8 cellular contexts compared by ENCODE assay signal in genomic region chr11:120326228-120326627, GRCh38. TPM values are rescaled to one million over a fixed set of nuclear protein-coding genes. Genes with fewer than 3 reads are reported as not detected.
DNase-seq lines count a peak whose midpoint lies in the region; ATAC-seq, FAIRE-seq and TF ChIP-seq lines count a peak whose summit lies in the region.

No MANE protein-coding gene starts in this region.

- no peak overlapping the region for H3K56ac ChIP-seq in H1 (replicated peaks; ENCODE audit: insufficient read length, low read depth, low read length)

- DNase-seq in BE2C (no peak), OCI-M1 (lab: John Stamatoyannopoulos, UW) (peak; percentile 65), H1 (ENCODE audit: low read depth in 1 of 2, low spot score in 2 of 2) (no peak), H7 (no peak), NCI-H2196 (lab: John Stamatoyannopoulos, UW; ENCODE audit: unreplicated experiment) (no peak)
- no peak for DNase-seq in natural killer cell treated with Interleukin-12 subunit alpha and Interleukin-12 subunit beta and Interleukin-15 and Interleukin-18, amount 100 ng/mL, for 72 hours (ENCODE audit: low spot score)
- no peak for DNase-seq in central memory CD4-positive, alpha-beta T cell

- WGBS in H1 (ENCODE audit: extremely low coverage in 1 of 2, insufficient coverage in 1 of 2, insufficient read length in 1 of 2, insufficient replicate concordance in 2 of 2, low coverage in 1 of 2, low lambda C conversion rate in 2 of 2, missing lambda C conversion rate in 1 of 2), 2 experiments, result 83% methylated on average over 3 of the region's 3 CpGs; no CpG with 5 or more reads in 1 of the 2 experiments

- peaks cover 2% of the 10 kb centered on the region; the same call in 1 of the 2 replicates for H3K79me1 ChIP-seq in H1 (ENCODE audit: low read depth, low read length)

- H4K8ac ChIP-seq in H1 (ENCODE audit: extremely low read depth, insufficient read depth, low read length), result no peak overlapping the region

- H3K36me3 ChIP-seq in BE2C (peaks cover 12% of the 10 kb centered on the region; the same call in 1 of the 2 replicates), H1 (ENCODE audit: control insufficient read depth in 2 of 4, insufficient read depth in 4 of 4, low read length in 3 of 4) (peaks cover 0 to 10% (median 3%) of the 10 kb centered on the region in 4 experiments; a peak in 4 of 8 replicates), H7 (replicated peaks; ENCODE audit: control insufficient read depth, insufficient read depth, low read length) (peaks cover 10% of the 10 kb centered on the region)

- H4K5ac ChIP-seq in H1 (ENCODE audit: insufficient read length, low read depth, low read length), result no peak overlapping the region

- no peak overlapping the region for H3K23ac ChIP-seq in H1 (ENCODE audit: insufficient read length)

- no peak for TF ChIP-seq POLR2A in H1 (IDR thresholded peaks at IDR 0.05; ENCODE audit: control extremely low read depth in 1 of 2, low read depth in 2 of 2, low read length in 2 of 2)

- H3K4me2 ChIP-seq in H1 (ENCODE audit: insufficient read depth in 1 of 2, low read depth in 2 of 2, low read length in 2 of 2), result peak overlapping the region; percentile 75 to 79; a peak in 2 of 4 replicates

- FAIRE-seq in H1 (lab: Jason Lieb, UNC), result no peak

- ATAC-seq in natural killer cell treated with Interleukin-12 subunit alpha and Interleukin-12 subunit beta and Interleukin-15 and Interleukin-18, amount 100 ng/mL, for 72 hours, result no peak
- no peak for ATAC-seq in HG02870 (IDR thresholded peaks at IDR 0.05; ENCODE audit: unreplicated experiment)

- H3K27ac Mint-ChIP-seq in natural killer cell treated with Interleukin-12 subunit alpha and Interleukin-12 subunit beta and Interleukin-15 and Interleukin-18, amount 100 ng/mL, for 72 hours, result no peak overlapping the region

- H3K9me3 ChIP-seq in BE2C (no peaks in the 10 kb centered on the region), H1 (ENCODE audit: insufficient read depth in 2 of 2, low read depth in 1 of 2, low read length in 1 of 2) (no peaks in the 10 kb centered on the region)

- no peak overlapping the region for H3K18ac ChIP-seq in H1 (ENCODE audit: extremely low read depth, low read length)

- no peak overlapping the region for H3K9ac ChIP-seq in H1 (replicated peaks in 1 of 4; ENCODE audit: extremely low read depth in 1 of 4, low read depth in 3 of 4, low read length in 3 of 4)

- TF ChIP-seq RAD21 in H1 (IDR thresholded peaks at IDR 0.05 in 1 of 2, conservative IDR thresholded peaks at IDR 0.05 in 1 of 2; ENCODE audit: low read depth in 2 of 2, low read length in 2 of 2), result no peak

- H2AK5ac ChIP-seq in H1 (ENCODE audit: low read depth, low read length), result no peak overlapping the region

- H3K4ac ChIP-seq in H1 (replicated peaks; ENCODE audit: insufficient read length, low read depth, low read length), result no peak overlapping the region

- H3K27me3 ChIP-seq in BE2C (no peaks in the 10 kb centered on the region), H1 (replicated peaks in 1 of 4; ENCODE audit: control insufficient read depth in 3 of 4, extremely low read depth in 1 of 4, insufficient read depth in 3 of 4, low read length in 3 of 4) (no peaks in the 10 kb centered on the region), H7 (ENCODE audit: control insufficient read depth, insufficient read depth, low read length) (no peaks in the 10 kb centered on the region)

- H3K4me1 ChIP-seq in BE2C, result peaks cover 11% of the 10 kb centered on the region; the same call in 1 of the 2 replicates
- peaks cover 0 to 3% (median 0%) of the 10 kb centered on the region in 4 experiments; a peak in 3 of 7 replicates for H3K4me1 ChIP-seq in H1 (replicated peaks in 1 of 4; ENCODE audit: control insufficient read depth in 3 of 4, insufficient read depth in 4 of 4, low read length in 3 of 4)

- H2BK15ac ChIP-seq in H1 (ENCODE audit: low read length), result no peak overlapping the region

- H3K4me3 ChIP-seq in BE2C (ENCODE audit: low read depth, low read length) (peak overlapping the region; percentile 83), H1 (ENCODE audit: extremely low read depth in 1 of 4, insufficient read depth in 2 of 4, low read depth in 3 of 4, low read length in 4 of 4) (peak overlapping the region in 3 of 4 experiments; percentile 58 to 68 (median 67); a peak in 5 of 8 replicates), H7 (ENCODE audit: insufficient read depth, low read depth, low read length) (no peak overlapping the region)

- TF ChIP-seq CTCF in BE2C (IDR thresholded peaks at IDR 0.05; ENCODE audit: low read depth, low read length) (no peak), H1 (IDR thresholded peaks at IDR 0.05; ENCODE audit: control extremely low read depth in 1 of 3, insufficient read depth in 1 of 3, low read depth in 1 of 3, low read length in 3 of 3) (no peak)

- CTCF ChIA-PET in H1 (lab: Charles Lee; ENCODE audit: partially characterized antibody), result interaction anchor here (0.6 to 2.7 kb wide), 5 partner anchors 9 to 1573 kb away, joined by 3 to 19 read pairs (median 4); no protein-coding TSS in a partner anchor

- H3K23me2 ChIP-seq in H1 (ENCODE audit: low read depth, low read length), result peaks cover 6% of the 10 kb centered on the region

- H3K79me2 ChIP-seq in H1 (ENCODE audit: control insufficient read depth in 1 of 2, insufficient read depth in 2 of 2, low read length in 2 of 2), result no peaks in the 10 kb centered on the region; a peak in 1 of 4 replicates

- no peak for TF ChIP-seq EP300 in H1 (IDR thresholded peaks at IDR 0.05; ENCODE audit: borderline replicate concordance in 1 of 2, low read depth in 2 of 2, low read length in 2 of 2)

- POLR2A ChIA-PET in H1 (lab: Charles Lee; ENCODE audit: partially characterized antibody), result interaction anchor here (3.3 kb wide), 1 partner anchor 10 kb away, joined by 27 read pairs; the partner anchor contains the start of gene ARHGEF12

- no peak overlapping the region for H2BK120ac ChIP-seq in H1 (replicated peaks; ENCODE audit: low read depth, low read length)

- peak overlapping the region; percentile 31 for H3K4me3 Mint-ChIP-seq in natural killer cell treated with Interleukin-12 subunit alpha and Interleukin-12 subunit beta and Interleukin-15 and Interleukin-18, amount 100 ng/mL, for 72 hours

- H3K27ac ChIP-seq in H1 (ENCODE audit: low read depth, low read length), result no peak overlapping the region

- H4K20me1 ChIP-seq in H1 (replicated peaks in 1 of 2; ENCODE audit: control insufficient read depth in 1 of 2, insufficient read depth in 2 of 2, low read length in 2 of 2), result no peaks in the 10 kb centered on the region

- peaks cover 61 to 65% of the 10 kb centered on the region in 2 donors for H3K27me3 Mint-ChIP-seq in natural killer cell treated with Interleukin-12 subunit alpha and Interleukin-12 subunit beta and Interleukin-15 and Interleukin-18, amount 100 ng/mL, for 72 hours

- no peak overlapping the region for H2BK20ac ChIP-seq in H1 (ENCODE audit: low read length)

- H2AFZ ChIP-seq in H1 (ENCODE audit: low read length), result no peak overlapping the region

- peaks cover 6 to 8% of the 10 kb centered on the region in 2 donors for H3K4me1 Mint-ChIP-seq in natural killer cell treated with Interleukin-12 subunit alpha and Interleukin-12 subunit beta and Interleukin-15 and Interleukin-18, amount 100 ng/mL, for 72 hours (ENCODE audit: low read depth in 2 of 2)

- H2BK12ac ChIP-seq in H1 (ENCODE audit: low read depth, low read length), result no peak overlapping the region

- no peak overlapping the region for H2BK5ac ChIP-seq in H1 (ENCODE audit: low read depth, low read length)

- no peaks in the 10 kb centered on the region for H3K9me3 Mint-ChIP-seq in natural killer cell treated with Interleukin-12 subunit alpha and Interleukin-12 subunit beta and Interleukin-15 and Interleukin-18, amount 100 ng/mL, for 72 hours

- no peak overlapping the region for H3K14ac ChIP-seq in H1 (ENCODE audit: insufficient read length)

- H4K91ac ChIP-seq in H1 (replicated peaks; ENCODE audit: insufficient read length, low read length), result no peak overlapping the region

- no peaks in the 10 kb centered on the region for H3K36me3 Mint-ChIP-seq in natural killer cell treated with Interleukin-12 subunit alpha and Interleukin-12 subunit beta and Interleukin-15 and Interleukin-18, amount 100 ng/mL, for 72 hours

TF ChIP-seq in H1, 55 proteins besides CTCF, POLR2A, EP300 and RAD21 (continues in another document):
- TF ChIP-seq SUZ12 (IDR thresholded peaks at IDR 0.05; ENCODE audit: low read length) (no peak), EZH2 (IDR thresholded peaks at IDR 0.05; ENCODE audit: low read depth, low read length, severe bottlenecking) (no peak), POU5F1 (IDR thresholded peaks at IDR 0.05; ENCODE audit: low read depth, low read length) (no peak)

RNA-seq across cellular contexts. Expression of gene TLCD5, which starts 1.1 kb away (rescaled TPM):
- 15.4 TPM for polyA plus RNA-seq in BE2C (2012; ENCODE audit: insufficient read depth, insufficient read length, low read depth)
- 9.5 TPM in 2 replicates for total RNA-seq in H1 (2021; fragmentation: NEBNext Ultra II Directional; extraction: Animal tissue kit (Norgen Biotek cat#: 25700))
- polyA plus RNA-seq in H1 (2011; rRNA removed), result 7.7 and 10.1 TPM in 2 replicates
- 8.8 TPM for polyA plus RNA-seq in H1 (2011; cell fraction: cytosol; rRNA removed)
- polyA plus RNA-seq in H1 (2011; cell fraction: nucleus; rRNA removed), result 7.6 TPM
- polyA plus RNA-seq in H1 (2012, experiment 1 of 2), result 5.7 to 7.8 TPM (median 7.3 TPM) in 4 replicates
- polyA plus RNA-seq in H1 (2012, experiment 2 of 2), result 2.2 TPM
- 7.3 TPM for polyA plus RNA-seq in H1 (2013, experiment 1 of 2)
- 7.9 TPM for polyA plus RNA-seq in H1 (2013, experiment 2 of 2)
- polyA minus RNA-seq in H1 (2011; rRNA and poly(A)+ RNA removed), result 13.6 and 15.0 TPM in 2 replicates
- 4.2 TPM for polyA minus RNA-seq in H1 (2011; cell fraction: cytosol; rRNA and poly(A)+ RNA removed)
- 9.3 TPM for polyA minus RNA-seq in H1 (2011; cell fraction: nucleus; rRNA and poly(A)+ RNA removed)
- total RNA-seq in natural killer cell treated with Interleukin-12 subunit alpha and Interleukin-12 subunit beta and Interleukin-15 and Interleukin-18, amount 100 ng/mL, for 72 hours, result under 1 TPM; 0.26 to 0.33 TPM
- total RNA-seq in H7 (2014; rRNA removed; shearing (Covaris generic)), result 14.3 and 17.7 TPM in 2 replicates

RNA-seq across cellular contexts. Expression of gene ARHGEF12, which starts 10.0 kb away (rescaled TPM):
- polyA plus RNA-seq in BE2C (2012; ENCODE audit: insufficient read depth, insufficient read length, low read depth), result 37.0 TPM
- 31.2 and 33.7 TPM in 2 replicates for total RNA-seq in H1 (2021; fragmentation: NEBNext Ultra II Directional; extraction: Animal tissue kit (Norgen Biotek cat#: 25700))
- 3.7 and 5.1 TPM in 2 replicates for polyA plus RNA-seq in H1 (2011; rRNA removed)
- polyA plus RNA-seq in H1 (2011; cell fraction: cytosol; rRNA removed), result 7.2 TPM
- polyA plus RNA-seq in H1 (2011; cell fraction: nucleus; rRNA removed), result 7.9 TPM
- polyA plus RNA-seq in H1 (2012, experiment 1 of 2), result 9.8 to 15.0 TPM (median 12.8 TPM) in 4 replicates
- polyA plus RNA-seq in H1 (2012, experiment 2 of 2), result 0.60 TPM
- polyA plus RNA-seq in H1 (2013, experiment 1 of 2), result 10.5 TPM
- polyA plus RNA-seq in H1 (2013, experiment 2 of 2), result 10.2 TPM
- polyA minus RNA-seq in H1 (2011; rRNA and poly(A)+ RNA removed), result 32.5 and 43.1 TPM in 2 replicates
- 21.2 TPM for polyA minus RNA-seq in H1 (2011; cell fraction: cytosol; rRNA and poly(A)+ RNA removed)
- 57.4 TPM for polyA minus RNA-seq in H1 (2011; cell fraction: nucleus; rRNA and poly(A)+ RNA removed)
- total RNA-seq in natural killer cell treated with Interleukin-12 subunit alpha and Interleukin-12 subunit beta and Interleukin-15 and Interleukin-18, amount 100 ng/mL, for 72 hours, result 10 to 100 TPM; 27.1 to 38.2 TPM
- total RNA-seq in H7 (2014; rRNA removed; shearing (Covaris generic)), result 19.2 and 27.6 TPM in 2 replicates
